ENCODE assay signal across 23 cellular contexts in the genomic region with DNA sequence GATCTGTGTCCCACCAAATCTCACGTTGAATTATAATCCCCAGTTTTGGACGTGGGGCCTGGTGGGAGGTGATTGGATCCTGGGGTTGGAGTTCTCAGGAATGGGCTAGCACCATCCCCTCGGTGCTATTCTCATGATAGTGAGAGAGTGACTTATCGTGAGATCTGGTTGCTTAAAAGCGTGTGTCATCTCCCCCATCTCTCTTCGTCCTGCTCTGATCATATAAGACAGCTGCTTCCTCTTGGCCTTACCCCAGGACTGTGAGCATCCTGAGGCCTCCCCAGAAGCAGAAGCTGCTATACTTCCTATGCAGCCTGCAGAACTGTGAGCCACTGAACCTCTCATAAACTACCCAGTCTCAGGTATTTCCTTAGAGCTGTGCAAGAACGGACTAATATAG.
DNase-seq lines count a peak whose midpoint lies in the region; ATAC-seq, FAIRE-seq and TF ChIP-seq lines count a peak whose summit lies in the region.
"Had no signal": no experiment of that assay in that cellular context is flagged by ENCODE, and none has a peak within 500 bp of the region (broad histone marks: within the 10 kb centered on the region; RNA-seq: fewer than 3 reads in every experiment).

No MANE protein-coding gene starts in this region.

- H3K36me3 ChIP-seq in SJCRH30 (no peaks in the 10 kb centered on the region), H1 (ENCODE audit: control insufficient read depth in 2 of 4, insufficient read depth in 4 of 4, low read length in 3 of 4) (no peaks in the 10 kb centered on the region), MG63 (no peaks in the 10 kb centered on the region)
- H3K36me3 ChIP-seq: neutrophil, right lobe of liver, vagina had no signal

- H2BK15ac ChIP-seq in H1 (ENCODE audit: low read length) = no peak overlapping the region

- no peak overlapping the region for H4K5ac ChIP-seq in H1 (ENCODE audit: insufficient read length, low read depth, low read length)

- H3K36me3 Mint-ChIP-seq in T-helper 17 cell (ENCODE audit: low read depth) = no peaks in the 10 kb centered on the region

- H3K4me1 ChIP-seq in SJCRH30 = no peaks in the 10 kb centered on the region
- peaks cover 7 to 23% (median 13%) of the 10 kb centered on the region in 4 experiments; a peak in 6 of 7 replicates for H3K4me1 ChIP-seq in H1 (replicated peaks in 1 of 4; ENCODE audit: control insufficient read depth in 3 of 4, insufficient read depth in 4 of 4, low read length in 3 of 4)
- H3K4me1 ChIP-seq: right lobe of liver, vagina had no signal

- in situ Hi-C loops in G401 (cut with HindIII; ENCODE audit: low sequenced_read_pairs) = no loop called here

- no peak overlapping the region for H3K27ac Mint-ChIP-seq in T-helper 17 cell
- H3K27ac Mint-ChIP-seq: effector memory CD8-positive, alpha-beta T cell had no signal

- TF ChIP-seq RAD21 in H1 (IDR thresholded peaks at IDR 0.05 in 1 of 2, conservative IDR thresholded peaks at IDR 0.05 in 1 of 2; ENCODE audit: low read depth in 2 of 2, low read length in 2 of 2) = no peak

- H3K23ac ChIP-seq in H1 (ENCODE audit: insufficient read length) = no peak overlapping the region

- POLR2A ChIA-PET in H1 (lab: Charles Lee; ENCODE audit: partially characterized antibody) = interaction anchor here (1.2 kb wide), 1 partner anchor 10 kb away, joined by 3 read pairs; no protein-coding TSS in a partner anchor

- H3K9ac ChIP-seq in H1 (replicated peaks in 1 of 4; ENCODE audit: extremely low read depth in 1 of 4, low read depth in 3 of 4, low read length in 3 of 4) = no peak overlapping the region

- peak overlapping the region; percentile 96 for H2AK5ac ChIP-seq in H1 (ENCODE audit: low read depth, low read length)

- CTCF ChIA-PET in H1 (lab: Charles Lee; ENCODE audit: partially characterized antibody) = interaction anchor here (1.5 kb wide), 1 partner anchor 9 kb away, joined by 5 read pairs; no protein-coding TSS in a partner anchor

- ATAC-seq in T-helper 17 cell = no peak
- no peak for ATAC-seq in omental fat pad (ENCODE audit: low FRiP score)
- ATAC-seq: effector memory CD8-positive, alpha-beta T cell; right lobe of liver had no signal

- peak overlapping the region; percentile 92 for H2BK12ac ChIP-seq in H1 (ENCODE audit: low read depth, low read length)

- no peak overlapping the region for H3K4me3 ChIP-seq in SJCRH30
- no peak overlapping the region for H3K4me3 ChIP-seq in H1 (ENCODE audit: extremely low read depth in 1 of 4, insufficient read depth in 2 of 4, low read depth in 3 of 4, low read length in 4 of 4)
- H3K4me3 ChIP-seq in skeletal muscle cell (ENCODE audit: low read depth, low read length) = no peak overlapping the region
- no peak overlapping the region for H3K4me3 ChIP-seq in MG63
- H3K4me3 ChIP-seq: hepatocyte, right lobe of liver, vagina had no signal

- H3K4me2 ChIP-seq in H1 (ENCODE audit: insufficient read depth in 1 of 2, low read depth in 2 of 2, low read length in 2 of 2) = no peak overlapping the region

- no peaks in the 10 kb centered on the region for H3K79me1 ChIP-seq in H1 (ENCODE audit: low read depth, low read length)

- H3K79me2 ChIP-seq in H1 (ENCODE audit: control insufficient read depth in 1 of 2, insufficient read depth in 2 of 2, low read length in 2 of 2) = no peaks in the 10 kb centered on the region
- H3K79me2 ChIP-seq: hepatocyte had no signal

- H2BK20ac ChIP-seq in H1 (ENCODE audit: low read length) = peak overlapping the region; percentile 95

- no peak for TF ChIP-seq POLR2A in H1 (IDR thresholded peaks at IDR 0.05; ENCODE audit: control extremely low read depth in 1 of 2, low read depth in 2 of 2, low read length in 2 of 2)

- H3K14ac ChIP-seq in H1 (ENCODE audit: insufficient read length) = no peak overlapping the region

- no peaks in the 10 kb centered on the region for H3K4me1 Mint-ChIP-seq in T-helper 17 cell

- H3K27me3 ChIP-seq in SJCRH30 (no peaks in the 10 kb centered on the region), H1 (replicated peaks in 1 of 4; ENCODE audit: control insufficient read depth in 3 of 4, extremely low read depth in 1 of 4, insufficient read depth in 3 of 4, low read length in 3 of 4) (0 out of 7 replicates have a peak, but pooled peaks cover 0 to under 1% (median 0%) of the 10 kb centered on the region in 4 experiments), MG63 (no peaks in the 10 kb centered on the region)
- H3K27me3 ChIP-seq: hepatocyte, neutrophil, right lobe of liver, vagina had no signal

- no peaks in the 10 kb centered on the region for H4K20me1 ChIP-seq in H1 (replicated peaks in 1 of 2; ENCODE audit: control insufficient read depth in 1 of 2, insufficient read depth in 2 of 2, low read length in 2 of 2)

- peak overlapping the region; percentile 81 for H3K4ac ChIP-seq in H1 (replicated peaks; ENCODE audit: insufficient read length, low read depth, low read length)

- no peak overlapping the region for H4K91ac ChIP-seq in H1 (replicated peaks; ENCODE audit: insufficient read length, low read length)

- peak overlapping the region; percentile 60; the same call in 1 of the 2 replicates for H2BK5ac ChIP-seq in H1 (ENCODE audit: low read depth, low read length)

- H3K9me3 ChIP-seq in SJCRH30 (replicated peaks) = no peaks in the 10 kb centered on the region
- H3K9me3 ChIP-seq in H1 (ENCODE audit: insufficient read depth in 2 of 2, low read depth in 1 of 2, low read length in 1 of 2) = no peaks in the 10 kb centered on the region; a peak in 1 of 4 replicates
- no peaks in the 10 kb centered on the region for H3K9me3 ChIP-seq in T-helper 17 cell (ENCODE audit: control insufficient read depth, low read length, poor library complexity, severe bottlenecking)
- 0 out of 2 replicates have a peak, but pooled peaks cover 6% of the 10 kb centered on the region for H3K9me3 ChIP-seq in MG63
- H3K9me3 ChIP-seq: neutrophil, right lobe of liver, vagina had no signal

- H3K23me2 ChIP-seq in H1 (ENCODE audit: low read depth, low read length) = no peaks in the 10 kb centered on the region

- H2AFZ ChIP-seq in H1 (ENCODE audit: low read length) = no peak overlapping the region
- H2AFZ ChIP-seq: hepatocyte had no signal

- WGBS in H1 (ENCODE audit: extremely low coverage in 1 of 2, insufficient coverage in 1 of 2, insufficient read length in 1 of 2, insufficient replicate concordance in 2 of 2, low coverage in 1 of 2, low lambda C conversion rate in 2 of 2, missing lambda C conversion rate in 1 of 2), 2 experiments = 85% methylated on average over 7 of the region's 7 CpGs; no CpG with 5 or more reads in 1 of the 2 experiments

- no peak for TF ChIP-seq EP300 in H1 (IDR thresholded peaks at IDR 0.05; ENCODE audit: borderline replicate concordance in 1 of 2, low read depth in 2 of 2, low read length in 2 of 2)

- H3K27ac ChIP-seq in SJCRH30 = no peak overlapping the region
- H3K27ac ChIP-seq in H1 (ENCODE audit: low read depth, low read length) = no peak overlapping the region
- H3K27ac ChIP-seq: neutrophil, right lobe of liver, vagina had no signal

- no peak overlapping the region for H4K8ac ChIP-seq in H1 (ENCODE audit: extremely low read depth, insufficient read depth, low read length)

- H3K56ac ChIP-seq in H1 (replicated peaks; ENCODE audit: insufficient read length, low read depth, low read length) = no peak overlapping the region

- FAIRE-seq in H1 (lab: Jason Lieb, UNC) = no peak
- FAIRE-seq: kidney had no signal

- peaks cover 31% of the 10 kb centered on the region for H3K27me3 Mint-ChIP-seq in T-helper 17 cell

- TF ChIP-seq CTCF in H1 (IDR thresholded peaks at IDR 0.05; ENCODE audit: control extremely low read depth in 1 of 3, insufficient read depth in 1 of 3, low read depth in 1 of 3, low read length in 3 of 3) = no peak
- TF ChIP-seq CTCF in omental fat pad (IDR thresholded peaks at IDR 0.05) = no peak

- H2BK120ac ChIP-seq in H1 (replicated peaks; ENCODE audit: low read depth, low read length) = peak overlapping the region; percentile 66

- DNase-seq in G401 (ENCODE audit: low spot score) = peak; percentile 52
- peak; percentile 7 to 31 for DNase-seq in SJCRH30
- DNase-seq in H1 (ENCODE audit: low read depth in 1 of 2, low spot score in 2 of 2) = no peak
- peak; percentile 48 for DNase-seq in skeletal muscle cell (ENCODE audit: low read depth)
- no peak for DNase-seq in T-helper 17 cell
- DNase-seq in omental fat pad (ENCODE audit: low spot score) = no peak
- no peak for DNase-seq in NCI-H510A (lab: John Stamatoyannopoulos, UW)
- DNase-seq in MG63 = no peak
- DNase-seq: activated CD4-positive, alpha-beta T cell treated with anti-CD3 and anti-CD28 coated beads for 48 hours; activated gamma-delta T cell; Caco-2; central memory CD4-positive, alpha-beta T cell; effector memory CD8-positive, alpha-beta T cell; GF-D8; kidney; NCI-H1436 treated with DMSO at 0.1 percent for 48 hours; NCI-H446; right lobe of liver; SHP77; stimulated activated CD4-positive, alpha-beta T cell treated with anti-CD3 and anti-CD28 coated beads, Interleukin-1b, Interleukin-23, amount 100 ng/mL, for 48 hours had no signal

- H3K18ac ChIP-seq in H1 (ENCODE audit: extremely low read depth, low read length) = peak overlapping the region; percentile 48

- H3K4me3 Mint-ChIP-seq in T-helper 17 cell = no peak overlapping the region
- H3K4me3 Mint-ChIP-seq: effector memory CD8-positive, alpha-beta T cell had no signal

TF ChIP-seq in H1, 55 proteins besides CTCF, POLR2A, EP300 and RAD21:
- TF ChIP-seq JUN (IDR thresholded peaks at IDR 0.05; ENCODE audit: low read depth, low read length) (no peak), TEAD4 (IDR thresholded peaks at IDR 0.05; ENCODE audit: low read depth, low read length) (no peak), JUND (IDR thresholded peaks at IDR 0.05; ENCODE audit: low read length) (no peak), GTF2F1 (IDR thresholded peaks at IDR 0.05; ENCODE audit: borderline replicate concordance, low read depth, low read length) (no peak), PHF8 (conservative IDR thresholded peaks at IDR 0.05; ENCODE audit: low read depth, low read length) (no peak), SP1 (IDR thresholded peaks at IDR 0.05; ENCODE audit: low read depth, low read length) (no peak), NRF1 (IDR thresholded peaks at IDR 0.05; ENCODE audit: low read depth, low read length) (no peak), RNF2 (IDR thresholded peaks at IDR 0.05; ENCODE audit: borderline replicate concordance, low read depth, low read length, missing control alignments, poor library complexity, severe bottlenecking) (no peak), KDM1A (IDR thresholded peaks at IDR 0.05; ENCODE audit: borderline replicate concordance, low read length) (no peak), RBBP5 (IDR thresholded peaks at IDR 0.05; ENCODE audit: borderline replicate concordance, low read depth, low read length) (no peak)

Comparison
In these comparisons a context has a peak if more than half of its experiments do, and no peak if none do; other contexts are left out.
1. DNase-seq: peak in G401 (single experiment), SJCRH30 (2 of 2) and skeletal muscle cell (single experiment); none in H1 (0 of 2), T-helper 17 cell (0 of 3), omental fat pad (single experiment), NCI-H510A (single experiment) and MG63 (single experiment).